In genomic region chr6:16276991-16277981, GRCh38 we compare ENCODE assay signal across 8 cellular contexts. TPM values are rescaled to one million over a fixed set of nuclear protein-coding genes. Genes with fewer than 3 reads are reported as not detected.
DNase-seq lines count a peak whose midpoint lies in the region; ATAC-seq, FAIRE-seq and TF ChIP-seq lines count a peak whose summit lies in the region.

No MANE protein-coding gene starts in this region.

- TF ChIP-seq POLR2A in esophagus muscularis mucosa (IDR thresholded peaks at IDR 0.05; ENCODE audit: low read depth) = no peak

- H2AFZ ChIP-seq in SK-N-SH (ENCODE audit: low read depth) (peak overlapping the region; percentile 12; the same call in 1 of the 2 replicates), neural progenitor cell (replicated peaks) (no peak overlapping the region)

- H3K9ac ChIP-seq in SK-N-SH = peak overlapping the region; percentile 31; the same call in 1 of the 2 replicates
- H3K9ac ChIP-seq in neural progenitor cell = no peak overlapping the region

- TF ChIP-seq RAD21 in SK-N-SH (IDR thresholded peaks at IDR 0.05; ENCODE audit: low read length) = peak; percentile 37

- H3K27ac ChIP-seq in SK-N-SH (ENCODE audit: low read depth in 2 of 2, low read length in 1 of 2) = peak overlapping the region in 1 of 2 experiments; percentile 41; a peak in 2 of 4 replicates
- peak overlapping the region in 2 of 4 donors; percentile 1 to 24 for H3K27ac ChIP-seq in esophagus muscularis mucosa (replicated peaks in 1 of 4)
- H3K27ac ChIP-seq in neural progenitor cell = no peak overlapping the region

- ATAC-seq in GM18511 (IDR thresholded peaks at IDR 0.05; ENCODE audit: unreplicated experiment) = no peak

- H3K27ac Mint-ChIP-seq in neural progenitor cell = peak overlapping the region; percentile 57

- no peaks in the 10 kb centered on the region for H3K9me3 Mint-ChIP-seq in neural progenitor cell

- DNase-seq in GM04504 (ENCODE audit: low read depth) (peak; percentile 62), HPDE6-E6E7 (ENCODE audit: extremely low spot score) (peak; percentile 92), SK-N-SH (peak; percentile 33), esophagus muscularis mucosa (ENCODE audit: extremely low spot score) (no peak), neural progenitor cell (ENCODE audit: low spot score) (peak; percentile 84), GM19239 (ENCODE audit: insufficient read length, low spot score) (no peak)
- no peak for DNase-seq in activated CD4-positive, alpha-beta T cell treated with anti-CD3 and anti-CD28 coated beads, Interleukin-2, amount 50 U/mL, for 1 hour

- no peaks in the 10 kb centered on the region for H4K20me1 ChIP-seq in SK-N-SH (ENCODE audit: insufficient read depth)
- no peaks in the 10 kb centered on the region for H4K20me1 ChIP-seq in neural progenitor cell (ENCODE audit: low read depth)

- no peak overlapping the region for H3K4me3 ChIP-seq in SK-N-SH (ENCODE audit: low read depth in 2 of 2, low read length in 1 of 2)
- no peak overlapping the region for H3K4me3 ChIP-seq in esophagus muscularis mucosa
- H3K4me3 ChIP-seq in neural progenitor cell = no peak overlapping the region

- no peak for FAIRE-seq in GM19239 (lab: Jason Lieb, UNC)

- peaks cover 12% of the 10 kb centered on the region for H3K27me3 Mint-ChIP-seq in neural progenitor cell (ENCODE audit: insufficient read depth, low read depth)

- 56% methylated on average over 16 of the region's 20 CpGs for WGBS in SK-N-SH (ENCODE audit: low lambda C conversion rate)
- WGBS in esophagus muscularis mucosa = 60% methylated on average over 13 of the region's 20 CpGs

- peak overlapping the region; percentile 46 for H3K4me2 ChIP-seq in SK-N-SH
- H3K4me2 ChIP-seq in neural progenitor cell = peak overlapping the region; percentile 37

- H3K27me3 ChIP-seq in SK-N-SH (ENCODE audit: insufficient read depth) (no peaks in the 10 kb centered on the region), esophagus muscularis mucosa (no peaks in the 10 kb centered on the region), neural progenitor cell (no peaks in the 10 kb centered on the region)

- H3K9me3 ChIP-seq in SK-N-SH (no peaks in the 10 kb centered on the region), esophagus muscularis mucosa (no peaks in the 10 kb centered on the region), neural progenitor cell (ENCODE audit: low read depth) (no peaks in the 10 kb centered on the region)

- POLR2A ChIA-PET in SK-N-SH (lab: Yijun Ruan, JAX) = no interaction called here

- no peak overlapping the region for H3K4me3 Mint-ChIP-seq in neural progenitor cell

- TF ChIP-seq CTCF in SK-N-SH (IDR thresholded peaks at IDR 0.05) (peak; percentile 74), esophagus muscularis mucosa (IDR thresholded peaks at IDR 0.05) (peak; percentile 19 to 41 (median 41)), neural progenitor cell (IDR thresholded peaks at IDR 0.05) (peak; percentile 64)

- intact Hi-C loops in esophagus muscularis mucosa (cut with DNase I) = loop anchor here (2.0 kb wide), 1 partner anchor 38 kb away; the partner anchor contains the start of gene GMPR

- H3K4me1 ChIP-seq in SK-N-SH (ENCODE audit: control insufficient read depth in 1 of 2, insufficient read depth in 2 of 2, low read depth in 1 of 2, low read length in 1 of 2) (peaks cover 2 to 14% of the 10 kb centered on the region in 2 experiments; a peak in 2 of 4 replicates), esophagus muscularis mucosa (peaks cover 27 to 34% (median 33%) of the 10 kb centered on the region in 4 donors), neural progenitor cell (peaks cover 6% of the 10 kb centered on the region)

- no peak; a peak in 1 of 4 replicates for TF ChIP-seq EP300 in SK-N-SH (IDR thresholded peaks at IDR 0.05; ENCODE audit: borderline replicate concordance in 1 of 2, low read depth in 1 of 2, low read length in 1 of 2)
- TF ChIP-seq EP300 in esophagus muscularis mucosa (IDR thresholded peaks at IDR 0.05) = no peak

- peaks cover 23% of the 10 kb centered on the region for H3K4me1 Mint-ChIP-seq in neural progenitor cell

- CTCF ChIA-PET in SK-N-SH (lab: Yijun Ruan, JAX) = interaction anchor here (1.2 kb wide), 1 partner anchor 9 kb away, joined by 3 read pairs; no protein-coding TSS in a partner anchor

- H3K9me2 ChIP-seq in SK-N-SH = no peaks in the 10 kb centered on the region

- H3F3A ChIP-seq in SK-N-SH (replicated peaks; ENCODE audit: insufficient read depth) = peaks cover 8% of the 10 kb centered on the region
- peaks cover 7% of the 10 kb centered on the region for H3F3A ChIP-seq in neural progenitor cell (ENCODE audit: low read depth)

- H3K36me3 ChIP-seq in SK-N-SH (replicated peaks in 1 of 2; ENCODE audit: control insufficient read depth in 1 of 2, insufficient read depth in 2 of 2, low read length in 1 of 2) = no peaks in the 10 kb centered on the region
- peaks cover 7 to 45% (median 24%) of the 10 kb centered on the region in 4 donors for H3K36me3 ChIP-seq in esophagus muscularis mucosa
- H3K36me3 ChIP-seq in neural progenitor cell = no peaks in the 10 kb centered on the region

- H3K79me2 ChIP-seq in SK-N-SH (ENCODE audit: insufficient read depth) (no peaks in the 10 kb centered on the region), neural progenitor cell (ENCODE audit: low read depth) (no peaks in the 10 kb centered on the region)

- no peaks in the 10 kb centered on the region for H3K36me3 Mint-ChIP-seq in neural progenitor cell

TF ChIP-seq in SK-N-SH, 30 proteins besides CTCF, POLR2A, EP300 and RAD21:
- peak; percentile 88 for TF ChIP-seq PBX3 (IDR thresholded peaks at IDR 0.05)
- TF ChIP-seq GABPA (IDR thresholded peaks at IDR 0.05; ENCODE audit: low read depth) = no peak
- TF ChIP-seq FOSL2 (IDR thresholded peaks at IDR 0.05; ENCODE audit: borderline replicate concordance, low read depth) = peak; percentile 87
- peak; percentile 37; the same call in 1 of the 2 replicates for TF ChIP-seq TCF12 (IDR thresholded peaks at IDR 0.05)
- 0 out of 2 replicates have a peak, but pooled peaks have one; percentile 22 for TF ChIP-seq RXRA (IDR thresholded peaks at IDR 0.05; ENCODE audit: borderline replicate concordance, low read depth)
- no peak; the same call in 1 of the 2 replicates for TF ChIP-seq MAX (IDR thresholded peaks at IDR 0.05; ENCODE audit: low read depth)
- TF ChIP-seq FOXJ3 (CRISPR knock-in tag; IDR thresholded peaks at IDR 0.05) = no peak
- TF ChIP-seq MEF2A (IDR thresholded peaks at IDR 0.05; ENCODE audit: borderline replicate concordance, low read depth) = peak; percentile 91
- TF ChIP-seq JUND (IDR thresholded peaks at IDR 0.05) = peak; percentile 77; the same call in 1 of the 2 replicates

RNA-seq across cellular contexts. Expression of gene GMPR, which starts 38.9 kb away (rescaled TPM):
- 18.4 and 21.0 TPM in 2 replicates for polyA plus RNA-seq in SK-N-SH (2012; rRNA removed)
- polyA plus RNA-seq in SK-N-SH (2012; cell fraction: cytosol; rRNA removed) = 19.0 and 21.2 TPM in 2 replicates
- 11.0 and 12.5 TPM in 2 replicates for polyA plus RNA-seq in SK-N-SH (2012; cell fraction: nucleus; rRNA removed)
- 10 to 100 TPM; 32.8 to 69.7 (median 52.0) TPM for total RNA-seq in esophagus muscularis mucosa
- not detected in 2 replicates for total RNA-seq in neural progenitor cell (ENCODE audit: low replicate concordance)

Comparison
In these comparisons a context has a peak if more than half of its experiments do, and no peak if none do; other contexts are left out.
1. DNase-seq: peak in GM04504 (single experiment), HPDE6-E6E7 (single experiment), SK-N-SH (single experiment) and neural progenitor cell (single experiment); none in esophagus muscularis mucosa (single experiment), GM19239 (single experiment) and activated CD4-positive, alpha-beta T cell treated with anti-CD3 and anti-CD28 coated beads, Interleukin-2, amount 50 U/mL, for 1 hour (single experiment).
2. RNA of gene GMPR, which starts 38.9 kb away (total RNA-seq): 32.8 to 69.7 TPM in esophagus muscularis mucosa; not detected in neural progenitor cell; every median in the first group is over 10 times any median in the second.
3. Peak in every context shown above with its lines, with median percentiles within 50 percentile points of each other: CTCF ChIP-seq.